In the genomic region with DNA sequence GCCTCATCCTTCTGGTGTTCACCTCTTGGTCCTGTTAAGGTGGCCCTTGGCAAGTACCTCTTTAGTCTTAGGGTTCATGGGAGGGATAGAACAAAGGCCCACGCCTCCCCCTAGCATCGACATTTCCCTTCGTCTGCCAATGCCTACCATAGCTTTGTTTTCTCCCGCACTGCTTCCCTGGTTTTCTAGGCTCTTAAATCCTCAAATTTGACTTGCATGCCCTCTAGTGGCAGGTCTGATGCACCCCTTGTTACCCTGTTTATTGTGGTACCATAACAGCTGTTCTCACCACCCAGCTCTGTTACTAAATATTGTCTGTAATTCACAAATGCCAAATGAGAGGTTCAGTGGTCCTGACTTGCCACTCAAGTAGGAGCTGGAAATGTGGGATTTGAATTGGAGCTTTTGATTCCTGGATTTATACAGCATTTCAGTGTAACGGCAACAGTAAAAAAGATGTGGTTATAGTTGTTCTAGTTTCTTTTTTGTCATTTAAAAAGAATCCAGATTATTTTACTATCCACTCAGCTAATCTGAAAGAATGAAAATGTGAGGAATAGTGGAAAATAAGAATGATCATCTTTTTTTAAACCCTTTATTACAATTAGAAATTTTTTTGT, we compare ENCODE assay signal across 9 cellular contexts.
DNase-seq lines count a peak whose midpoint lies in the region; ATAC-seq, FAIRE-seq and TF ChIP-seq lines count a peak whose summit lies in the region.
"Had no signal": no experiment of that assay in that cellular context is flagged by ENCODE, and none has a peak within 500 bp of the region (broad histone marks: within the 10 kb centered on the region; RNA-seq: fewer than 3 reads in every experiment).

No MANE protein-coding gene starts in this region.

- TF ChIP-seq CTCF in D721Med (IDR thresholded peaks at IDR 0.05; ENCODE audit: insufficient read depth, missing control alignments) (peak; percentile 80), HFFc6 (IDR thresholded peaks at IDR 0.05) (peak; percentile 81), WERI-Rb-1 (IDR thresholded peaks at IDR 0.05; ENCODE audit: low read depth, low read length) (peak; percentile 73)

- no peaks in the 10 kb centered on the region for H3K36me3 Mint-ChIP-seq in HFFc6 (ENCODE audit: low read depth)

- H3K27ac ChIP-seq in WERI-Rb-1, result no peak overlapping the region
- H3K27ac ChIP-seq in cingulate gyrus (ENCODE audit: low read depth, low read length), result peak overlapping the region; percentile 41

- DNase-seq in D721Med (ENCODE audit: insufficient read length, low spot score), result peak; percentile 25
- DNase-seq in HFFc6, result peak; percentile 44
- DNase-seq in NCI-H2227 treated with DMSO at 0.1 percent for 48 hours (lab: John Stamatoyannopoulos, UW), result peak; percentile 84
- DNase-seq in WERI-Rb-1, result peak; percentile 69
- peak; percentile 48 for DNase-seq in left lobe of liver (ENCODE audit: low spot score)
- DNase-seq in stimulated activated CD8-positive, alpha-beta memory T cell treated with anti-CD3 and anti-CD28 coated beads, Interleukin-2, amount 100 ng/mL, for 48 hours (ENCODE audit: low read depth in 2 of 2), result peak; percentile 4 to 5

- no peaks in the 10 kb centered on the region; the same call in 1 of the 2 replicates for H3K27me3 Mint-ChIP-seq in HFFc6 (ENCODE audit: insufficient read depth)
- H3K27me3 Mint-ChIP-seq: stimulated activated naive CD8-positive, alpha-beta T cell treated with anti-CD3 and anti-CD28 coated beads, Interleukin-15, Interleukin-2, amounts not matched to agents 100 ng/mL and 50 ng/mL, for 24 hours had no signal

- peak; percentile 53 for FAIRE-seq in D721Med (lab: Jason Lieb, UNC)

- H3K4me1 Mint-ChIP-seq in HFFc6 (ENCODE audit: low read depth), result no peaks in the 10 kb centered on the region

- ATAC-seq in left lobe of liver, result peak; percentile 96
- ATAC-seq in GM21390 (IDR thresholded peaks at IDR 0.05; ENCODE audit: unreplicated experiment), result no peak

- H3K9me3 ChIP-seq in WERI-Rb-1 (ENCODE audit: severe bottlenecking), result no peaks in the 10 kb centered on the region

- peaks cover 6% of the 10 kb centered on the region for H3K27me3 ChIP-seq in WERI-Rb-1 (ENCODE audit: insufficient read depth, low read depth, severe bottlenecking)

- H3K4me3 Mint-ChIP-seq in HFFc6, result no peak overlapping the region
- H3K4me3 Mint-ChIP-seq: stimulated activated naive CD8-positive, alpha-beta T cell treated with anti-CD3 and anti-CD28 coated beads, Interleukin-15, Interleukin-2, amounts not matched to agents 100 ng/mL and 50 ng/mL, for 24 hours had no signal

- H3K9me3 Mint-ChIP-seq in HFFc6, result no peaks in the 10 kb centered on the region
- H3K9me3 Mint-ChIP-seq: stimulated activated naive CD8-positive, alpha-beta T cell treated with anti-CD3 and anti-CD28 coated beads, Interleukin-15, Interleukin-2, amounts not matched to agents 100 ng/mL and 50 ng/mL, for 24 hours had no signal

- H3K27ac Mint-ChIP-seq in HFFc6, result no peak overlapping the region
- H3K27ac Mint-ChIP-seq: stimulated activated naive CD8-positive, alpha-beta T cell treated with anti-CD3 and anti-CD28 coated beads, Interleukin-15, Interleukin-2, amounts not matched to agents 100 ng/mL and 50 ng/mL, for 24 hours had no signal

- H3K36me3 ChIP-seq in WERI-Rb-1, result no peaks in the 10 kb centered on the region

- no peak overlapping the region for H3K4me3 ChIP-seq in WERI-Rb-1 (ENCODE audit: low read depth, low read length)

Comparison
In these comparisons a context has a peak if more than half of its experiments do, and no peak if none do; other contexts are left out.
1. DNase-seq: peak in every context shown above with its lines; median percentile 84 in NCI-H2227 treated with DMSO at 0.1 percent for 48 hours; 69 in WERI-Rb-1; 48 in left lobe of liver; 44 in HFFc6; 25 in D721Med; 4 in stimulated activated CD8-positive, alpha-beta memory T cell treated with anti-CD3 and anti-CD28 coated beads, Interleukin-2, amount 100 ng/mL, for 48 hours.